In genomic region chr16:68091604-68092261, GRCh38 we compare ENCODE assay signal across 8 cellular contexts. TPM values are rescaled to one million over a fixed set of nuclear protein-coding genes. Genes with fewer than 3 reads are reported as not detected.
DNase-seq lines count a peak whose midpoint lies in the region; ATAC-seq and TF ChIP-seq lines count a peak whose summit lies in the region.

No MANE protein-coding gene starts in this region.

- POLR2A ChIA-PET in BJ (lab: Charles Lee), result no interaction called here

- no peaks in the 10 kb centered on the region for H3K27me3 ChIP-seq in BJ (ENCODE audit: control insufficient read depth, insufficient read depth, low read length)

- CTCF ChIA-PET in BJ (lab: Yijun Ruan, JAX), result interaction anchor here (1.2 to 6.6 kb wide), 3 partner anchors 10 to 137 kb away, joined by 3 to 61 read pairs (median 3); no protein-coding TSS in a partner anchor

- peak; percentile 68 for ATAC-seq in SK-N-SH treated with all-trans-retinoic acid at 6 μM for 48 hours
- no peak for ATAC-seq in GM19452 (IDR thresholded peaks at IDR 0.05; ENCODE audit: unreplicated experiment)

- peak; percentile 31 for DNase-seq in BJ (ENCODE audit: low read depth)
- DNase-seq in HT1080 (ENCODE audit: low read depth), result peak; percentile 68
- DNase-seq in kidney glomerular epithelial cell (lab: John Stamatoyannopoulos, UW), result peak; percentile 72
- no peak for DNase-seq in pons (ENCODE audit: low spot score)
- no peak for DNase-seq in HuH-7.5 (ENCODE audit: low spot score)
- no peak for DNase-seq in NCI-H2227 (lab: John Stamatoyannopoulos, UW; ENCODE audit: unreplicated experiment)

- no peaks in the 10 kb centered on the region for H3K36me3 ChIP-seq in BJ (ENCODE audit: control insufficient read depth, insufficient read depth, low read length)

- TF ChIP-seq CTCF in BJ (IDR thresholded peaks at IDR 0.05; ENCODE audit: insufficient read depth, low read depth, low read length), result no peak

- H3K4me3 ChIP-seq in BJ (ENCODE audit: low read depth, low read length), result no peak overlapping the region

TF ChIP-seq in SK-N-SH treated with all-trans-retinoic acid at 6 μM for 48 hours, 23 proteins besides CTCF, POLR2A, EP300 and RAD21:
- TF ChIP-seq SNAI2 (CRISPR knock-in tag; IDR thresholded peaks at IDR 0.05) (no peak), ARNTL (CRISPR knock-in tag; IDR thresholded peaks at IDR 0.05; ENCODE audit: borderline replicate concordance, low read depth) (no peak), RARB (CRISPR knock-in tag; IDR thresholded peaks at IDR 0.05) (no peak), BACH2 (CRISPR knock-in tag; IDR thresholded peaks at IDR 0.05; ENCODE audit: borderline replicate concordance) (no peak), ZNF70 (CRISPR knock-in tag; IDR thresholded peaks at IDR 0.05) (no peak), ISL1 (CRISPR knock-in tag; IDR thresholded peaks at IDR 0.05) (no peak), ZNF565 (CRISPR knock-in tag; conservative IDR thresholded peaks at IDR 0.05; ENCODE audit: low read depth) (no peak), TCF4 (CRISPR knock-in tag; IDR thresholded peaks at IDR 0.05; ENCODE audit: borderline replicate concordance) (no peak)

RNA-seq across cellular contexts. Expression of gene NFATC3, which starts 6.6 kb away (rescaled TPM):
- polyA plus RNA-seq in BJ (2011; rRNA removed), result 10.5 and 14.9 TPM in 2 replicates
- 27.1 and 33.2 TPM in 2 replicates for polyA minus RNA-seq in BJ (2011; rRNA and poly(A)+ RNA removed)
- 14.9 and 15.4 TPM in 2 replicates for total RNA-seq in HT1080 (2014; rRNA removed; shearing (Covaris generic))
- polyA plus RNA-seq in HT1080 (2015; cell fraction: cytosol; rRNA removed), result 10.0 and 13.7 TPM in 2 replicates
- polyA plus RNA-seq in HT1080 (2015; cell fraction: nucleus; rRNA removed), result 12.6 and 13.2 TPM in 2 replicates

Comparison
In these comparisons a context has a peak if more than half of its experiments do, and no peak if none do; other contexts are left out.
1. DNase-seq: peak in BJ (single experiment), HT1080 (single experiment) and kidney glomerular epithelial cell (single experiment); none in pons (single experiment), HuH-7.5 (single experiment) and NCI-H2227 (single experiment).